In the genomic region with DNA sequence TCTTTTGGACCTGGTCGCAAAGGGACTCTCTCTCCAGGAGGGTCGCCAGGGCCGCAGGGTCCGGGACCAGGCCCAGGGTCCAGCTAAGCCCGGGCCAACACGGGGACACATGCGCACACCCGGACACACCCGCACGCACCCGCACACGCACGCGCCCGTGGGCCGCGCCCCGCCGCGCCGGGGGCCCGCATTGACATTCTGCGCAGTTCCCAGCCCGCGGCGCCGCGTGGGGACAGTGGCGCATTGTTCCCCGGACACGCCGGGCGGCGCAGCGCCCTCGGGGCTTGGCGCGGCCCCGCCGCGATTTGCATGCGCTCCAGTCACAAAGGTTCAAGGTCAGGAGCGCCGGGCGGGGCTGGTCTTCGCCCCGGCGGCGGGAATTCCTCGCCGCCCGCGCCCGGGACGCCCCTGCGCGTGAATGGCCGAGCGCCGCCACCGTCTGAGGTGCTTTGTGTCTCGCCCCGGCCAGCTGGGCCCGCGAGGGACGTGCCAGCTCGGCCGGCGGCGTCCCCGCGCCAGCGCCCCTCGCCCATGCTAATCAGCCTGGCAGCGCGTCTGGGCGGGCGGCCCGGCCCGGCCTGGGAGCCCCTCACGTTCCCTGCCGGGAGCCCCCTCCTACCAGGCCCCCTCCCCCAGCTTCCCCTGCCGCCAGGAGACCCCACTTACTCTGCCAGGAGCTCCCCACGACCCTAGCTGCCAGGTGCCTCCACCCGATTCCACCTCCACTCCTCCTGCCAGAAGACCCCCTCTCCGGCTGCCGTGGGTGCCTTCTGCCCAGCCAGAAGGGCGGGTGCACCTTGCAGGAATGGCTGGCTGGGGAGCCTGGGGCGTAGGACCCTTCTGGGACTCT, we compare ENCODE assay signal across 1 cellular context.
TF ChIP-seq lines count a peak whose summit lies in the region.

No MANE protein-coding gene starts in this region.

TF ChIP-seq in K562, 482 proteins besides CTCF, POLR2A, EP300 and RAD21 (continued from another document):
- TF ChIP-seq E2F6 (IDR thresholded peaks at IDR 0.05; ENCODE audit: borderline replicate concordance in 1 of 2, extremely low read depth in 1 of 2, insufficient read depth in 1 of 2, insufficient read length in 1 of 2, low read depth in 1 of 2, low read length in 1 of 2, poor library complexity in 1 of 2, severe bottlenecking in 1 of 2) (peak; percentile 25 to 78), MAFF (IDR thresholded peaks at IDR 0.05; ENCODE audit: low read length) (no peak), SNIP1 (IDR thresholded peaks at IDR 0.05; ENCODE audit: low read depth) (no peak), ZFP30 (CRISPR knock-in tag; IDR thresholded peaks at IDR 0.05; ENCODE audit: borderline replicate concordance) (no peak), NRF1 (conservative IDR thresholded peaks at IDR 0.05 in 1 of 2, IDR thresholded peaks at IDR 0.05 in 1 of 2) (peak; percentile 76 to 79), XRCC5 (IDR thresholded peaks at IDR 0.05; ENCODE audit: low read depth, low read length) (no peak), MAZ (CRISPR knock-in tag; conservative IDR thresholded peaks at IDR 0.05 in 1 of 2, IDR thresholded peaks at IDR 0.05 in 1 of 2) (peak in 1 of 2 experiments; percentile 50; a peak in 1 of 4 replicates), GATA2 (CRISPR knock-in tag; IDR thresholded peaks at IDR 0.05) (no peak), HDAC6 (IDR thresholded peaks at IDR 0.05; ENCODE audit: low read depth, low read length) (no peak), THRB (CRISPR knock-in tag; conservative IDR thresholded peaks at IDR 0.05) (no peak), GATAD2B (IDR thresholded peaks at IDR 0.05; ENCODE audit: borderline replicate concordance) (peak; percentile 85), MED1 (CRISPR knock-in tag; IDR thresholded peaks at IDR 0.05; ENCODE audit: borderline replicate concordance) (no peak), ATF3 (IDR thresholded peaks at IDR 0.05) (no peak), ATF3 (CRISPR knock-in tag; conservative IDR thresholded peaks at IDR 0.05) (no peak), ZFX (CRISPR knock-in tag; IDR thresholded peaks at IDR 0.05) (peak; percentile 58), BRCA1 (IDR thresholded peaks at IDR 0.05) (no peak), BRCA1 (CRISPR knock-in tag; IDR thresholded peaks at IDR 0.05) (no peak), ESRRA (IDR thresholded peaks at IDR 0.05; ENCODE audit: borderline replicate concordance, low read depth) (peak; percentile 70; the same call in 1 of the 2 replicates), CTBP1 (IDR thresholded peaks at IDR 0.05; ENCODE audit: borderline replicate concordance) (peak; percentile 48; the same call in 1 of the 2 replicates), ZNF408 (CRISPR knock-in tag; IDR thresholded peaks at IDR 0.05; ENCODE audit: low read depth) (no peak), ATF7 (IDR thresholded peaks at IDR 0.05) (no peak), ZNF316 (IDR thresholded peaks at IDR 0.05) (no peak), ETV6 (IDR thresholded peaks at IDR 0.05; ENCODE audit: borderline replicate concordance in 1 of 2, low read depth in 2 of 2, low read length in 1 of 2) (no peak), ETV6 (CRISPR knock-in tag; IDR thresholded peaks at IDR 0.05; ENCODE audit: borderline replicate concordance) (no peak), L3MBTL2 (IDR thresholded peaks at IDR 0.05) (peak; percentile 54; the same call in 1 of the 2 replicates), MTA3 (IDR thresholded peaks at IDR 0.05; ENCODE audit: borderline replicate concordance) (0 out of 2 replicates have a peak, but pooled peaks have one; percentile 36), MYC (IDR thresholded peaks at IDR 0.05; ENCODE audit: low read depth, low read length) (peak; percentile 65), MYC (CRISPR knock-in tag; IDR thresholded peaks at IDR 0.05; ENCODE audit: borderline replicate concordance, low read depth) (no peak), KLF13 (tag; IDR thresholded peaks at IDR 0.05; ENCODE audit: borderline replicate concordance, low read depth) (no peak), PHF8 (IDR thresholded peaks at IDR 0.05; ENCODE audit: borderline replicate concordance, low read length) (peak; percentile 49; the same call in 1 of the 2 replicates)
- TF ChIP-seq, protein P1, sequence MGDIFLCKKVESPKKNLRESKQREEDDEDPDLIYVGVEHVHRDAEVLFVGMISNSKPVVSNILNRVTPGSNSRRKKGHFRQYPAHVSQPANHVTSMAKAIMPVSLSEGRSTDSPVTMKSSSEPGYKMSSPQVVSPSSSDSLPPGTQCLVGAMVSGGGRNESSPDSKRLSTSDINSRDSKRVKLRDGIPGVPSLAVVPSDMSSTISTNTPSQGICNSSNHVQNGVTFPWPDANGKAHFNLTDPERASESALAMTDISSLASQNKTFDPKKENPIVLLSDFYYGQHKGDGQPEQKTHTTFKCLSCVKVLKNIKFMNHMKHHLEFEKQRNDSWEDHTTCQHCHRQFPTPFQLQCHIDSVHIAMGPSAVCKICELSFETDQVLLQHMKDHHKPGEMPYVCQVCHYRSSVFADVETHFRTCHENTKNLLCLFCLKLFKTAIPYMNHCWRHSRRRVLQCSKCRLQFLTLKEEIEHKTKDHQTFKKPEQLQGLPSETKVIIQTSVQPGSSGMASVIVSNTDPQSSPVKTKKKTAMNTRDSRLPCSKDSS (IDR thresholded peaks at IDR 0.05; ENCODE audit: low read depth, partially characterized antibody): no peak
- TF ChIP-seq, protein P2, sequence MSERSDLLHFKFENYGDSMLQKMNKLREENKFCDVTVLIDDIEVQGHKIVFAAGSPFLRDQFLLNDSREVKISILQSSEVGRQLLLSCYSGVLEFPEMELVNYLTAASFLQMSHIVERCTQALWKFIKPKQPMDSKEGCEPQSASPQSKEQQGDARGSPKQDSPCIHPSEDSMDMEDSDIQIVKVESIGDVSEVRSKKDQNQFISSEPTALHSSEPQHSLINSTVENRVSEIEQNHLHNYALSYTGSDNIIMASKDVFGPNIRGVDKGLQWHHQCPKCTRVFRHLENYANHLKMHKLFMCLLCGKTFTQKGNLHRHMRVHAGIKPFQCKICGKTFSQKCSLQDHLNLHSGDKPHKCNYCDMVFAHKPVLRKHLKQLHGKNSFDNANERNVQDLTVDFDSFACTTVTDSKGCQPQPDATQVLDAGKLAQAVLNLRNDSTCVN (CRISPR knock-in tag; IDR thresholded peaks at IDR 0.05): no peak
